Comparison of ENCODE assay signal across 22 cellular contexts in genomic region chr16:49756971-49757743, GRCh38.
DNase-seq lines count a peak whose midpoint lies in the region; ATAC-seq, FAIRE-seq and TF ChIP-seq lines count a peak whose summit lies in the region.
"Had no signal": no experiment of that assay in that cellular context is flagged by ENCODE, and none has a peak within 500 bp of the region (broad histone marks: within the 10 kb centered on the region; RNA-seq: fewer than 3 reads in every experiment).

No MANE protein-coding gene starts in this region.

- H3K36me3 ChIP-seq in left ventricle myocardium inferior (no peaks in the 10 kb centered on the region), astrocyte (ENCODE audit: insufficient read depth, low read length) (no peaks in the 10 kb centered on the region), tibial artery (no peaks in the 10 kb centered on the region)
- H3K36me3 ChIP-seq: gastrocnemius medialis, stomach, uterus had no signal

- H3K27ac ChIP-seq in left ventricle myocardium inferior (replicated peaks), result peak overlapping the region; percentile 4
- H3K27ac ChIP-seq in astrocyte (ENCODE audit: low read depth, low read length), result no peak overlapping the region
- H3K27ac ChIP-seq in tibial artery, result no peak overlapping the region
- H3K27ac ChIP-seq: gastrocnemius medialis, stomach, uterus had no signal

- H3K27me3 ChIP-seq in left ventricle myocardium inferior (ENCODE audit: low read depth) (peaks cover 47% of the 10 kb centered on the region), astrocyte (ENCODE audit: insufficient read depth, low read length) (no peaks in the 10 kb centered on the region), tibial artery (peaks cover 0 to 1% of the 10 kb centered on the region in 2 donors)
- H3K27me3 ChIP-seq: gastrocnemius medialis, uterus had no signal

- no peaks in the 10 kb centered on the region for H3K79me2 ChIP-seq in astrocyte (ENCODE audit: insufficient read depth, low read length)

- H2AFZ ChIP-seq in astrocyte (ENCODE audit: low read depth, low read length), result no peak overlapping the region

- peaks cover 38% of the 10 kb centered on the region for H3K4me1 Mint-ChIP-seq in astrocyte (ENCODE audit: low read depth, unreplicated experiment)

- intact Hi-C loops in left ventricle myocardium inferior (cut with micrococcal nuclease), result no loop called here
- intact Hi-C loops in Right ventricle myocardium inferior (cut with DNase I), result loop anchor here (5.0 to 10.0 kb wide), 2 partner anchors 112 to 265 kb away; no protein-coding TSS in a partner anchor
- intact Hi-C loops in tibial artery (cut with DNase I; ENCODE audit: low total_unique reads), result no loop called here

- no peak overlapping the region for H3K4me3 ChIP-seq in left ventricle myocardium inferior
- no peak overlapping the region for H3K4me3 ChIP-seq in astrocyte (ENCODE audit: insufficient read depth, low read depth, low read length)
- H3K4me3 ChIP-seq in tibial artery, result no peak overlapping the region
- H3K4me3 ChIP-seq: gastrocnemius medialis, GM12878, lung, stomach, uterus had no signal

- H3K4me3 Mint-ChIP-seq in astrocyte (ENCODE audit: unreplicated experiment), result no peak overlapping the region
- H3K4me3 Mint-ChIP-seq: activated CD4-positive, alpha-beta memory T cell treated with anti-CD3 and anti-CD28 coated beads, Interleukin-2, amount 10 ng/mL, durations not matched to agents 7 days and 5 days; activated naive CD8-positive, alpha-beta T cell treated with anti-CD3 and anti-CD28 coated beads for 36 hours; naive thymus-derived CD8-positive, alpha-beta T cell had no signal

- no peaks in the 10 kb centered on the region for H3K9me3 ChIP-seq in left ventricle myocardium inferior (replicated peaks)
- H3K9me3 ChIP-seq in astrocyte (ENCODE audit: insufficient read depth, low read depth, low read length), result no peaks in the 10 kb centered on the region
- H3K9me3 ChIP-seq in tibial artery, result no peaks in the 10 kb centered on the region
- H3K9me3 ChIP-seq: gastrocnemius medialis, SK-N-SH, stomach, uterus had no signal

- no peak for TF ChIP-seq CTCF in left ventricle myocardium inferior (IDR thresholded peaks at IDR 0.05; ENCODE audit: borderline replicate concordance)
- no peak for TF ChIP-seq CTCF in astrocyte (IDR thresholded peaks at IDR 0.05; ENCODE audit: insufficient read depth, low read depth, low read length)
- no peak for TF ChIP-seq CTCF in tibial artery (IDR thresholded peaks at IDR 0.05)

- H3K9me3 Mint-ChIP-seq in astrocyte (ENCODE audit: unreplicated experiment), result peaks cover 2% of the 10 kb centered on the region
- H3K9me3 Mint-ChIP-seq: activated CD4-positive, alpha-beta memory T cell treated with anti-CD3 and anti-CD28 coated beads, Interleukin-2, amount 10 ng/mL, durations not matched to agents 7 days and 5 days; activated naive CD8-positive, alpha-beta T cell treated with anti-CD3 and anti-CD28 coated beads for 36 hours; H9; naive thymus-derived CD8-positive, alpha-beta T cell had no signal

- no peak for DNase-seq in left ventricle myocardium inferior
- DNase-seq in Right ventricle myocardium inferior (ENCODE audit: missing footprints), result no peak
- DNase-seq in astrocyte (ENCODE audit: low read depth), result peak; percentile 89
- peak; percentile 50 for DNase-seq in iris pigment epithelial cell (ENCODE audit: low read depth)
- DNase-seq in activated CD4-positive, alpha-beta T cell treated with anti-CD3 and anti-CD28 coated beads for 48 hours, result no peak
- DNase-seq in tibial artery, result no peak
- DNase-seq: activated CD4-positive, alpha-beta memory T cell treated with anti-CD3 and anti-CD28 coated beads, Interleukin-2, amount 10 ng/mL, durations not matched to agents 7 days and 5 days; activated naive CD8-positive, alpha-beta T cell treated with anti-CD3 and anti-CD28 coated beads for 36 hours; activated T-cell treated with anti-CD3 and anti-CD28 coated beads, Interleukin-2, amount 50 U/mL, for 48 hours; gastrocnemius medialis; naive thymus-derived CD8-positive, alpha-beta T cell; NCI-H187; SK-N-SH; stomach; uterus had no signal

- no peaks in the 10 kb centered on the region for H3K27me3 Mint-ChIP-seq in astrocyte (ENCODE audit: low read depth, unreplicated experiment)

- FAIRE-seq in astrocyte (lab: Jason Lieb, UNC), result no peak
- FAIRE-seq: endometrium, GM12878, TTC549 had no signal

- peak overlapping the region; percentile 72 for H3K27ac Mint-ChIP-seq in astrocyte (ENCODE audit: unreplicated experiment)
- H3K27ac Mint-ChIP-seq: activated CD4-positive, alpha-beta memory T cell treated with anti-CD3 and anti-CD28 coated beads, Interleukin-2, amount 10 ng/mL, durations not matched to agents 7 days and 5 days; activated naive CD8-positive, alpha-beta T cell treated with anti-CD3 and anti-CD28 coated beads for 36 hours had no signal

- H4K20me1 ChIP-seq in astrocyte (ENCODE audit: insufficient read depth, low read length), result no peaks in the 10 kb centered on the region

- H3K4me2 ChIP-seq in astrocyte (ENCODE audit: low read length), result peak overlapping the region; percentile 1
- H3K4me2 ChIP-seq: SK-N-SH had no signal

- ATAC-seq in Right ventricle myocardium inferior (no peak), HG03108 (IDR thresholded peaks at IDR 0.05; ENCODE audit: unreplicated experiment) (no peak), HG03439 (IDR thresholded peaks at IDR 0.05; ENCODE audit: unreplicated experiment) (no peak)
- ATAC-seq: gastrocnemius medialis; GM12878; naive thymus-derived CD8-positive, alpha-beta T cell had no signal

- H3K9ac ChIP-seq in astrocyte (ENCODE audit: low read length), result no peak overlapping the region
- H3K9ac ChIP-seq: SK-N-SH had no signal

- H3K36me3 Mint-ChIP-seq in astrocyte (ENCODE audit: low read depth, unreplicated experiment), result no peaks in the 10 kb centered on the region
- H3K36me3 Mint-ChIP-seq: activated naive CD8-positive, alpha-beta T cell treated with anti-CD3 and anti-CD28 coated beads for 36 hours; naive thymus-derived CD8-positive, alpha-beta T cell had no signal

- peaks cover 34% of the 10 kb centered on the region for H3K4me1 ChIP-seq in left ventricle myocardium inferior
- peaks cover 33% of the 10 kb centered on the region for H3K4me1 ChIP-seq in astrocyte (ENCODE audit: insufficient read depth, low read length)
- H3K4me1 ChIP-seq in tibial artery, result peaks cover 0 to 5% (median 2%) of the 10 kb centered on the region in 4 donors
- H3K4me1 ChIP-seq: uterus had no signal

Comparison
In these comparisons a context has a peak if more than half of its experiments do, and no peak if none do; other contexts are left out.
1. DNase-seq: peak in astrocyte (single experiment) and iris pigment epithelial cell (single experiment); none in left ventricle myocardium inferior (single experiment), Right ventricle myocardium inferior (single experiment), activated CD4-positive, alpha-beta T cell treated with anti-CD3 and anti-CD28 coated beads for 48 hours (single experiment) and tibial artery (0 of 2).